Comparison of ENCODE assay signal across 8 cellular contexts in genomic region chr3:14460342-14461005, GRCh38. TPM values are rescaled to one million over a fixed set of nuclear protein-coding genes. Genes with fewer than 3 reads are reported as not detected.
A peak's percentile ranks its signal among the peaks of the same experiment; 100 is the strongest.
DNase-seq lines count a peak whose midpoint lies in the region; ATAC-seq and TF ChIP-seq lines count a peak whose summit lies in the region.

No MANE protein-coding gene starts in this region.

- TF ChIP-seq CTCF in ascending aorta (IDR thresholded peaks at IDR 0.05): no peak

- H3K27me3 ChIP-seq in ascending aorta: no peaks in the 10 kb centered on the region
- H3K27me3 ChIP-seq in right cardiac atrium (ENCODE audit: control insufficient read depth, insufficient read depth): no peaks in the 10 kb centered on the region
- H3K27me3 ChIP-seq in effector memory CD4-positive, alpha-beta T cell (replicated peaks; ENCODE audit: control insufficient read depth, insufficient read depth, low read length, poor library complexity, severe bottlenecking): no peaks in the 10 kb centered on the region

- DNase-seq in HT1080 (ENCODE audit: low read depth) (peak; percentile 86), ascending aorta (ENCODE audit: low spot score in 2 of 2) (peak; percentile 41 to 84), right cardiac atrium (peak; percentile 84 to 94 (median 93)), smooth muscle cell of the brain vasculature (ENCODE audit: low read depth, low spot score) (peak; percentile 83)
- DNase-seq in effector memory CD4-positive, alpha-beta T cell: no peak

- no peaks in the 10 kb centered on the region for H3K9me3 ChIP-seq in ascending aorta
- no peaks in the 10 kb centered on the region for H3K9me3 ChIP-seq in right cardiac atrium (ENCODE audit: control insufficient read depth, low read length)
- H3K9me3 ChIP-seq in effector memory CD4-positive, alpha-beta T cell (ENCODE audit: control insufficient read depth, low read length): no peaks in the 10 kb centered on the region

- intact Hi-C loops in ascending aorta (cut with DNase I): loop anchor here (2.0 to 10.0 kb wide), 2 partner anchors 58 to 194 kb away; partner anchors contain the start of genes CCDC174 and SLC6A6
- intact Hi-C loops in right cardiac atrium (cut with DNase I): loop anchor here in 1 of 4 donors (10.0 kb wide), 1 partner anchor 56 kb away; the partner anchor contains the start of gene SLC6A6

- H3K27ac ChIP-seq in ascending aorta: peak overlapping the region; percentile 45 to 64
- peak overlapping the region; percentile 8 for H3K27ac ChIP-seq in right cardiac atrium (ENCODE audit: low read length)
- H3K27ac ChIP-seq in effector memory CD4-positive, alpha-beta T cell (ENCODE audit: insufficient read depth, low read length, poor library complexity, severe bottlenecking): no peak overlapping the region

- peaks cover 9 to 26% of the 10 kb centered on the region in 2 donors for H3K36me3 ChIP-seq in ascending aorta
- H3K36me3 ChIP-seq in effector memory CD4-positive, alpha-beta T cell (ENCODE audit: control insufficient read depth, insufficient read depth, low read length): peaks cover 56% of the 10 kb centered on the region

- 36% methylated on average over 9 of the region's 9 CpGs for WGBS in right cardiac atrium

- peak; percentile 94 for ATAC-seq in right cardiac atrium
- ATAC-seq in GM21825 (IDR thresholded peaks at IDR 0.05; ENCODE audit: unreplicated experiment): no peak
- no peak for ATAC-seq in GM21717 (IDR thresholded peaks at IDR 0.05; ENCODE audit: unreplicated experiment)
- ATAC-seq in GM21529 (IDR thresholded peaks at IDR 0.05; ENCODE audit: unreplicated experiment): no peak

- H3K4me1 ChIP-seq in ascending aorta (peaks cover 7 to 18% of the 10 kb centered on the region in 2 donors), right cardiac atrium (ENCODE audit: control insufficient read depth, insufficient read depth, low read length) (peaks cover 8% of the 10 kb centered on the region)
- H3K4me1 ChIP-seq in effector memory CD4-positive, alpha-beta T cell (ENCODE audit: control insufficient read depth, insufficient read depth, low read length, poor library complexity, severe bottlenecking): no peaks in the 10 kb centered on the region

- H3K4me3 ChIP-seq in ascending aorta (no peak overlapping the region), right cardiac atrium (ENCODE audit: low read length) (no peak overlapping the region)
- no peak overlapping the region for H3K4me3 ChIP-seq in effector memory CD4-positive, alpha-beta T cell (ENCODE audit: insufficient read depth, low read depth, low read length, poor library complexity, severe bottlenecking)

RNA-seq across cellular contexts. Expression of gene SLC6A6, which starts 58.1 kb away (rescaled TPM):
- total RNA-seq in HT1080 (2014; rRNA removed; shearing (Covaris generic)): 36.3 and 40.1 TPM in 2 replicates
- 23.8 and 30.5 TPM in 2 replicates for polyA plus RNA-seq in HT1080 (2015; cell fraction: cytosol; rRNA removed)
- polyA plus RNA-seq in HT1080 (2015; cell fraction: nucleus; rRNA removed): 99.9 and 112 TPM in 2 replicates
- total RNA-seq in ascending aorta (78.1 TPM), right cardiac atrium (100 to 1,000 TPM in 1 of 4 donors, 10 to 100 TPM in 3; 21.3 to 106 (median 38.4) TPM)
- polyA plus RNA-seq in right cardiac atrium: 23.7 TPM

Comparison
In these comparisons a context has a peak if more than half of its experiments do, and no peak if none do; other contexts are left out.
1. DNase-seq: peak in HT1080 (single experiment), ascending aorta (2 of 2), right cardiac atrium (3 of 3) and smooth muscle cell of the brain vasculature (single experiment); none in effector memory CD4-positive, alpha-beta T cell (0 of 3).
2. ATAC-seq: peak in right cardiac atrium (2 of 2); none in GM21825 (single experiment), GM21717 (single experiment) and GM21529 (single experiment).